Comparison of ENCODE assay signal across 23 cellular contexts in genomic region chr1:22508329-22508728, GRCh38. TPM values are rescaled to one million over a fixed set of nuclear protein-coding genes. Genes with fewer than 3 reads are reported as not detected.
DNase-seq lines count a peak whose midpoint lies in the region; ATAC-seq and TF ChIP-seq lines count a peak whose summit lies in the region.
"Had no signal": no experiment of that assay in that cellular context is flagged by ENCODE, and none has a peak within 500 bp of the region (broad histone marks: within the 10 kb centered on the region; RNA-seq: fewer than 3 reads in every experiment).

No MANE protein-coding gene starts in this region.

- DNase-seq in AG04450 (ENCODE audit: low read depth, low spot score) (peak; percentile 16), NCI-H1092 (lab: John Stamatoyannopoulos, UW) (peak; percentile 75), NCI-H2196 (lab: John Stamatoyannopoulos, UW; ENCODE audit: unreplicated experiment) (peak; percentile 44), NCI-H446 treated with DMSO at 0.1 percent for 48 hours (lab: John Stamatoyannopoulos, UW) (no peak), neural progenitor cell (ENCODE audit: low spot score) (no peak), Caco-2 (no peak)
- DNase-seq: activated CD8-positive, alpha-beta memory T cell treated with anti-CD3 and anti-CD28 coated beads, Interleukin-2, amount 50 U/mL, for 48 hours; amygdala; central memory CD4-positive, alpha-beta T cell; left cardiac atrium; NCI-H526; Right ventricle myocardium superior; stimulated activated CD4-positive, alpha-beta T cell treated with anti-CD3 and anti-CD28 coated beads, Interleukin-4, amount 100 ng/mL, for 24 hours; SW 1271; uterus had no signal

- no peak overlapping the region for H3K9ac ChIP-seq in neural progenitor cell
- H3K9ac ChIP-seq: BLaER1 had no signal

- no peak overlapping the region for H3K4me2 ChIP-seq in neural progenitor cell
- H3K4me2 ChIP-seq: BLaER1, smooth muscle cell had no signal

- TF ChIP-seq CTCF in AG04450 (IDR thresholded peaks at IDR 0.05; ENCODE audit: low read depth, low read length) = no peak
- TF ChIP-seq CTCF in brain (conservative IDR thresholded peaks at IDR 0.05) = no peak
- no peak for TF ChIP-seq CTCF in neural progenitor cell (IDR thresholded peaks at IDR 0.05)
- TF ChIP-seq CTCF in Caco-2 (IDR thresholded peaks at IDR 0.05; ENCODE audit: insufficient read depth in 1 of 2, low read depth in 1 of 2, low read length in 1 of 2, severe bottlenecking in 1 of 2, unreplicated experiment in 1 of 2) = no peak

- H3K4me3 Mint-ChIP-seq in brain (peak overlapping the region in 1 of 5 experiments; percentile 22), neural progenitor cell (no peak overlapping the region), Caco-2 (ENCODE audit: unreplicated experiment) (no peak overlapping the region)
- H3K4me3 Mint-ChIP-seq: neural crest cell had no signal

- H3K36me3 Mint-ChIP-seq in brain (peaks cover 68% of the 10 kb centered on the region), neural progenitor cell (peaks cover 15% of the 10 kb centered on the region), Caco-2 (ENCODE audit: insufficient read depth, unreplicated experiment) (peaks cover 18% of the 10 kb centered on the region)

- no peak for ATAC-seq in GM21723 (IDR thresholded peaks at IDR 0.05; ENCODE audit: unreplicated experiment)
- ATAC-seq: left cardiac atrium had no signal

- no peak overlapping the region for H2AFZ ChIP-seq in neural progenitor cell (replicated peaks)

- CTCF ChIA-PET in AG04450 (lab: Charles Lee) = no interaction called here
- CTCF ChIA-PET in Caco-2 (lab: Charles Lee) = no interaction called here

- H3K27me3 Mint-ChIP-seq in brain (no peaks in the 10 kb centered on the region), neural progenitor cell (ENCODE audit: insufficient read depth, low read depth) (no peaks in the 10 kb centered on the region), Caco-2 (ENCODE audit: insufficient read depth, unreplicated experiment) (no peaks in the 10 kb centered on the region)

- no peaks in the 10 kb centered on the region for H3F3A ChIP-seq in neural progenitor cell (ENCODE audit: low read depth)

- H3K4me1 Mint-ChIP-seq in brain (peaks cover 28% of the 10 kb centered on the region), neural progenitor cell (no peaks in the 10 kb centered on the region), Caco-2 (ENCODE audit: low read depth, unreplicated experiment) (no peaks in the 10 kb centered on the region)

- H3K9me3 ChIP-seq in AG04450 (ENCODE audit: control insufficient read depth, insufficient read depth, low read length) (no peaks in the 10 kb centered on the region), neural progenitor cell (ENCODE audit: low read depth) (no peaks in the 10 kb centered on the region), Caco-2 (no peaks in the 10 kb centered on the region)
- H3K9me3 ChIP-seq: BLaER1, uterus had no signal

- H3K36me3 ChIP-seq in neural progenitor cell = no peaks in the 10 kb centered on the region
- H3K36me3 ChIP-seq in Caco-2 (ENCODE audit: control insufficient read depth, insufficient read depth, low read length) = peaks cover 2% of the 10 kb centered on the region; the same call in 1 of the 2 replicates
- H3K36me3 ChIP-seq: uterus had no signal

- H3K27me3 ChIP-seq in AG04450 (ENCODE audit: control insufficient read depth, insufficient read depth, low read length) (no peaks in the 10 kb centered on the region), neural progenitor cell (no peaks in the 10 kb centered on the region), Caco-2 (replicated peaks; ENCODE audit: control insufficient read depth, insufficient read depth, low read length) (no peaks in the 10 kb centered on the region)
- H3K27me3 ChIP-seq: BLaER1, uterus had no signal

- H3K4me1 ChIP-seq in neural progenitor cell = no peaks in the 10 kb centered on the region
- H3K4me1 ChIP-seq in Caco-2 = peaks cover 14% of the 10 kb centered on the region
- H3K4me1 ChIP-seq: BLaER1, uterus had no signal

- H4K20me1 ChIP-seq in neural progenitor cell (ENCODE audit: low read depth) = no peaks in the 10 kb centered on the region
- H4K20me1 ChIP-seq: BLaER1 had no signal

- POLR2A ChIA-PET in AG04450 (lab: Yijun Ruan, JAX) (no interaction called here), Caco-2 (lab: Charles Lee) (no interaction called here)

- peak overlapping the region in 3 of 5 experiments; percentile 14 to 82 (median 58) for H3K27ac Mint-ChIP-seq in brain
- no peak overlapping the region for H3K27ac Mint-ChIP-seq in neural progenitor cell
- H3K27ac Mint-ChIP-seq in Caco-2 (ENCODE audit: unreplicated experiment) = no peak overlapping the region

- BruUV-seq in Caco-2 (replicated peaks; lab: Mats Ljungman, UMichigan) = no TSS peak

- H3K9me3 Mint-ChIP-seq in brain (no peaks in the 10 kb centered on the region), neural progenitor cell (no peaks in the 10 kb centered on the region), Caco-2 (ENCODE audit: unreplicated experiment) (no peaks in the 10 kb centered on the region)
- H3K9me3 Mint-ChIP-seq: neural crest cell had no signal

- intact Hi-C loops in Caco-2 (cut with micrococcal nuclease; ENCODE audit: unreplicated experiment) = loop anchor here (10.0 kb wide), 1 partner anchor 84 kb away; no protein-coding TSS in a partner anchor

- no peak overlapping the region for H3K27ac ChIP-seq in AG04450 (ENCODE audit: low read depth, low read length)
- no peak overlapping the region for H3K27ac ChIP-seq in neural progenitor cell
- H3K27ac ChIP-seq: BLaER1, uterus had no signal

- H3K79me2 ChIP-seq in neural progenitor cell (ENCODE audit: low read depth) = no peaks in the 10 kb centered on the region

- no peak overlapping the region for H3K4me3 ChIP-seq in AG04450 (ENCODE audit: low read depth, low read length)
- H3K4me3 ChIP-seq in neural progenitor cell = no peak overlapping the region
- H3K4me3 ChIP-seq in Caco-2 (ENCODE audit: low read depth, low read length) = no peak overlapping the region
- H3K4me3 ChIP-seq: BLaER1, smooth muscle cell, uterus had no signal

RNA-seq across cellular contexts. Expression of gene EPHA8, which starts 55.0 kb away (rescaled TPM):
- not detected in 2 replicates for polyA plus RNA-seq in AG04450 (2011; rRNA removed)
- not detected in 2 replicates for polyA minus RNA-seq in AG04450 (2011; rRNA and poly(A)+ RNA removed)
- polyA plus RNA-seq in brain (ENCODE audit: insufficient read depth, low read depth, low replicate concordance) = 5.1 TPM
- total RNA-seq in neural progenitor cell (ENCODE audit: low replicate concordance) = 0.46 TPM in 1 of 2 replicates, not detected in the other
- total RNA-seq in Caco-2 (2022) = not detected in 2 replicates
- total RNA-seq: left cardiac atrium, mononuclear cell, neural crest cell, OCI-LY7, pulmonary artery endothelial cell, Right ventricle myocardium superior, smooth muscle cell had no signal
- polyA plus RNA-seq: smooth muscle cell had no signal

RNA-seq across cellular contexts. Expression of gene ZBTB40, which starts 56.7 kb away (rescaled TPM):
- polyA plus RNA-seq in AG04450 (2011; rRNA removed) (5.9 and 6.8 TPM in 2 replicates), brain (ENCODE audit: insufficient read depth, low read depth, low replicate concordance) (13.5 TPM)
- 14.7 and 15.1 TPM in 2 replicates for polyA minus RNA-seq in AG04450 (2011; rRNA and poly(A)+ RNA removed)
- total RNA-seq in neural progenitor cell (ENCODE audit: low replicate concordance) (14.9 and 15.7 TPM in 2 replicates), Caco-2 (2022) (20.4 and 20.8 TPM in 2 replicates)

Comparison
In these comparisons a context has a peak if more than half of its experiments do, and no peak if none do; other contexts are left out.
1. DNase-seq: peak in AG04450 (single experiment), NCI-H1092 (single experiment) and NCI-H2196 (single experiment); none in NCI-H446 treated with DMSO at 0.1 percent for 48 hours (single experiment), neural progenitor cell (single experiment) and Caco-2 (0 of 2).
2. H3K27ac Mint-ChIP-seq: peak in brain (3 of 5); none in neural progenitor cell (single experiment) and Caco-2 (single experiment).